8 cellular contexts compared by ENCODE assay signal in the genomic region with DNA sequence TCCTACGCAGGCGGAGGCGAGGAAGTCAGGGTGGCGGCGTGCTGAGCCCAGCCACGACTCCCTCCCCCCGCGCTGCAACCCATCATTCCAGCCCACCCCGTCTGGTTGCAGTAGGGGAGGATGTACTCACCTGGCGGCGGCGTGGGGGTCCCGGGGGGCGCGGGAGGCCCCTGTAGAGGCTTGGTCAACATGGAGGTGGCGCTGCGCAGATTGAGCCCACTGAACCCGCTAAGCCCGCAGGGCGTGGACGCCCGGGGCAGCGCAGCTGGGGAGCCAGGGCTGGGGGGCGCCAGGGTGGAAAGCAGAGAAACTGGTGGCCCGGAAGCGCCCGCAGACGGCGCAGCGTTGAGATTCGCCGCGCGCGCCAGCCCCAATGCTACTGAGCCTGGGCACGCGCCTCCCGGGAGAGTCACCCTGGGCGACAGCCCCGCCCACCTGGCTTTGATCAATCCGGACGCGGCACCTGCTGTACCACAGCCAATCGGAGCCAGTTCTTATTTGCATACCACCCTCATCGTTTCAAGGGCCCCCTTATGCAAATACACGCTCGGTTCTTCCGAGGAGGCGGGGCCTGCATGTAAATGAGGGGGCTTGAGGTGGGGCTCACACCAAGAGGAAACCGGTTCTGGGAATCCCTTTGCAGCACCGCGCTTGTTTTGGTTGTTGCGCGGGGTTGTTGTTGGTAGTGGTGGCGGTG. TPM values are rescaled to one million over a fixed set of nuclear protein-coding genes. Genes with fewer than 3 reads are reported as not detected.
DNase-seq lines count a peak whose midpoint lies in the region; ATAC-seq and TF ChIP-seq lines count a peak whose summit lies in the region.

A gene (minus strand): TSS at position 381 of the 697 bp plus-strand sequence. CDS start 190 bp downstream, at position 191.

- peak; percentile 80 for ATAC-seq in GM18498 (IDR thresholded peaks at IDR 0.05; ENCODE audit: unreplicated experiment)
- peak; percentile 73 for ATAC-seq in HG02938 (IDR thresholded peaks at IDR 0.05; ENCODE audit: unreplicated experiment)
- peak; percentile 91 for ATAC-seq in left ventricle myocardium superior
- ATAC-seq in psoas muscle, result peak; percentile 87 to 89 (median 88)

- H3K4me1 ChIP-seq in psoas muscle, result no peaks in the 10 kb centered on the region
- peaks cover 6% of the 10 kb centered on the region for H3K4me1 ChIP-seq in vagina

- TF ChIP-seq POLR2A in vagina (IDR thresholded peaks at IDR 0.05), result peak; percentile 65 to 87

- DNase-seq in NCI-H1694 treated with DMSO at 0.1 percent for 48 hours (lab: John Stamatoyannopoulos, UW) (peak; percentile 97), amniotic epithelial cell (ENCODE audit: low read depth) (peak; percentile 85), left ventricle myocardium superior (peak; percentile 92), psoas muscle (peak; percentile 88 to 93), vagina (ENCODE audit: extremely low spot score in 2 of 2) (peak in 1 of 2 donors; percentile 93)

- no peak for TF ChIP-seq CTCF in psoas muscle (IDR thresholded peaks at IDR 0.05)
- TF ChIP-seq CTCF in vagina (IDR thresholded peaks at IDR 0.05), result no peak

- H3K27ac ChIP-seq in psoas muscle, result peak within 1 kb of the TSS; percentile 70
- H3K27ac ChIP-seq in vagina, result peak within 1 kb of the TSS; percentile 84

- H3K36me3 ChIP-seq in psoas muscle (ENCODE audit: insufficient read depth in 1 of 2, low read depth in 1 of 2) (peaks cover 0 to 19% of the 10 kb centered on the region in 2 donors), vagina (peaks cover 0 to 9% of the 10 kb centered on the region in 2 donors)

- H3K27me3 ChIP-seq in psoas muscle (ENCODE audit: insufficient read depth in 3 of 3, low read length in 2 of 3) (no peaks in the 10 kb centered on the region), vagina (no peaks in the 10 kb centered on the region)

- intact Hi-C loops in T-helper 1 cell treated with Interleukin-12 subunit alpha and Interleukin-12 subunit beta and Interleukin-4 antibody, amounts not matched to agents 30 ng/mL and 1 ng/mL, for 36 hours (cut with micrococcal nuclease), result loop anchor here (1.0 to 5.0 kb wide), 10 partner anchors 7 to 396 kb away; a partner anchor contains a TSS
- intact Hi-C loops in left ventricle myocardium superior (cut with micrococcal nuclease), result no loop called here
- intact Hi-C loops in psoas muscle (cut with DNase I), result loop anchor here in 1 of 2 donors (10.0 kb wide), 1 partner anchor 274 kb away; no protein-coding TSS in a partner anchor
- intact Hi-C loops in vagina (cut with DNase I), result no loop called here

- peak within 1 kb of the TSS; percentile 62 for H3K4me3 ChIP-seq in psoas muscle
- H3K4me3 ChIP-seq in vagina, result peak within 1 kb of the TSS; percentile 59 to 60

- 1 to 25% (median 1%) methylated on average over 28 to 55 of the region's 55 CpGs for WGBS in psoas muscle, 3 donors

- H3K9me3 ChIP-seq in psoas muscle, result no peaks in the 10 kb centered on the region
- H3K9me3 ChIP-seq in vagina, result no peaks in the 10 kb centered on the region

RNA-seq across cellular contexts. Expression of the gene that starts here (rescaled TPM):
- 342 and 350 TPM in 2 replicates for total RNA-seq in T-helper 1 cell treated with Interleukin-12 subunit alpha and Interleukin-12 subunit beta and Interleukin-4 antibody, amounts not matched to agents 30 ng/mL and 1 ng/mL, for 36 hours
- total RNA-seq in left ventricle myocardium superior (3.9 TPM), psoas muscle (1 to 10 TPM; 1.1 to 2.3 (median 1.6) TPM), vagina (11.5 TPM)
- 1 to 10 TPM; 1.4 to 3.7 (median 1.6) TPM for polyA plus RNA-seq in psoas muscle

Comparison
In these comparisons a context has a peak if more than half of its experiments do, and no peak if none do; other contexts are left out.
1. RNA of the gene that starts here (total RNA-seq): 342 to 350 TPM in T-helper 1 cell treated with Interleukin-12 subunit alpha and Interleukin-12 subunit beta and Interleukin-4 antibody, amounts not matched to agents 30 ng/mL and 1 ng/mL, for 36 hours; 11.5 TPM in vagina (single experiment), 3.9 TPM in left ventricle myocardium superior (single experiment) and 1.1 to 2.3 TPM in psoas muscle; every median in the first group is over 10 times any median in the second.
2. Peak in every context shown above with its lines, with median percentiles within 50 percentile points of each other: ATAC-seq.